3 cellular contexts compared by ENCODE assay signal in the genomic region with DNA sequence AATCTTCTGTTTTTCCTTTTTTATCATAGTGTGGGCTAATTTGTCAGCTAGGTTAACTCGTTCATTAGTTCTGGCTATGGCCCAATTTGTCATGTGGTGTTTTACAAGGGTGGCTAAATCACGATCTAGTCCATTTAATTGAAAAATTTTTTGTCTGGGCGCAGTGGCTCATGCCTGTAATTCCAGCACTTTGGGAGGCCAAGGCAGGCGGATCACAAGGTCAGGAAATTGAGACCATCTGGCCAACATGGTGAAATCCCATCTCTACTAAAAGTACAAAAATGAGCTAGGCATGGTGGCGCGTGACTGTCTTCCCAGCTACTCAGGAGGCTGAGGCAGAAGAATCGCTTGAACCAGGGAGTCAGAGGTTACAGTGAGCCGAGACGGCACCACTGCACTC. TPM values are rescaled to one million over a fixed set of nuclear protein-coding genes. Genes with fewer than 3 reads are reported as not detected.
"Had no signal": no experiment of that assay in that cellular context is flagged by ENCODE, and none has a peak within 500 bp of the region (broad histone marks: within the 10 kb centered on the region; RNA-seq: fewer than 3 reads in every experiment).

No MANE protein-coding gene starts in this region.

RNA-seq across cellular contexts. Expression of a gene that starts 47.1 kb away (rescaled TPM):
- total RNA-seq: epithelial cell of proximal tubule, thoracic aorta, transverse colon had no signal
